In the genomic region with DNA sequence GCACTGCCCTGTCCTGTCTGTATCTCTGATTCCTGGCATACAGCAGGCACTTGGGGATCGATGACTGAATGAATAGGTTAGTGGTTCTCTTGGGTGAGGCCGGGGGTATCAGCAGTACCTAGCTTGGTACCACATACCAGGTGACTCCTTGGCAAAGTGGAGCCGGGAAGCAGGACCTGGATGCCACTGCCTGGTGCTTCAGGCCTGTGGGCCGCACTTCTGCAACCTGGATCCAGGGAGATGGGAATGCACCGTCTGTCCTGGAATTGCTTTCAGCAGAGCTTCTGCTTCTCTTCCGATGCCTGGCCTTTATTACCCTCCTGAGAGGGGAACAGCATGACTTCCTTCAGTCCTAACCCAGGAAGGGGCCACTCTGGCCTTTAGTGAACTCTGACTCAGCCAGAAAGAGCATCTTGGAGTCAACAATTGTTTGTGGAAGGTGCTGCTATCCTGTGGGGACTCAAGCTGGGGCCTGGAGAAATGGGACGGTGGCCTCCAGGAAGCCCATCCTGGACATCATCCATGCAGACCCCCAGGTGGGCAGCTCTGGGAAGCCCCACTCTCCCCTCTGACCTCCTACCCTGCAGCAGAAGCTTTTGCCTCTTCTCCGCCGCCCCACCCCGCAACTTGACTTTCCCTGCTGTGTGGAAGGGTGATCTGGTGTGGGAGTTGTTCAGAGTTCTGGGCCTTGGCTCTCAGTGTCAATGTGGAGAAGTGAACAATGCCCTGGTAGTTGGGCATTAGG, we compare ENCODE assay signal across 12 cellular contexts. TPM values are rescaled to one million over a fixed set of nuclear protein-coding genes. Genes with fewer than 3 reads are reported as not detected.
A peak's percentile ranks its signal among the peaks of the same experiment; 100 is the strongest.
DNase-seq lines count a peak whose midpoint lies in the region; ATAC-seq and TF ChIP-seq lines count a peak whose summit lies in the region.
"Had no signal": no experiment of that assay in that cellular context is flagged by ENCODE, and none has a peak within 500 bp of the region (broad histone marks: within the 10 kb centered on the region; RNA-seq: fewer than 3 reads in every experiment).

No MANE protein-coding gene starts in this region.

- H3K36me3 ChIP-seq in H7 (replicated peaks; ENCODE audit: control insufficient read depth, insufficient read depth, low read length) (no peaks in the 10 kb centered on the region), OCI-LY7 (ENCODE audit: insufficient read depth, low read length) (no peaks in the 10 kb centered on the region)
- H3K36me3 ChIP-seq in naive thymus-derived CD4-positive, alpha-beta T cell (ENCODE audit: control insufficient read depth in 2 of 3, insufficient read depth in 3 of 3, low read length in 3 of 3): no peaks in the 10 kb centered on the region

- peaks cover 13% of the 10 kb centered on the region for H3K27me3 ChIP-seq in H7 (ENCODE audit: control insufficient read depth, insufficient read depth, low read length)
- H3K27me3 ChIP-seq in naive thymus-derived CD4-positive, alpha-beta T cell (ENCODE audit: control insufficient read depth in 2 of 2, insufficient read depth in 2 of 2, low read length in 2 of 2): no peaks in the 10 kb centered on the region
- H3K27me3 ChIP-seq: gastroesophageal sphincter had no signal

- intact Hi-C loops in naive thymus-derived CD4-positive, alpha-beta T cell (cut with micrococcal nuclease): no loop called here
- intact Hi-C loops in MCF 10A (cut with micrococcal nuclease): no loop called here
- intact Hi-C loops in OCI-LY7 (cut with micrococcal nuclease; ENCODE audit: unreplicated experiment): no loop called here

- DNase-seq in CD1c-positive myeloid dendritic cell (ENCODE audit: extremely low spot score) (peak; percentile 60), H7 (peak; percentile 19), MCF 10A (ENCODE audit: unreplicated experiment) (no peak), OCI-LY7 (ENCODE audit: low spot score) (no peak)
- DNase-seq in naive thymus-derived CD4-positive, alpha-beta T cell: no peak
- DNase-seq: activated gamma-delta T cell treated with Interleukin-2 at 50 U/mL for 16 hours, cortex of kidney, PC-3 had no signal

- BruUV-seq in MCF 10A (replicated peaks; lab: Mats Ljungman, UMichigan): no TSS peak
- no TSS peak for BruUV-seq in OCI-LY7 (replicated peaks; lab: Mats Ljungman, UMichigan)

- no peaks in the 10 kb centered on the region for H3K9me3 ChIP-seq in naive thymus-derived CD4-positive, alpha-beta T cell (ENCODE audit: control insufficient read depth in 2 of 3, low read length in 3 of 3)
- H3K9me3 ChIP-seq in OCI-LY7 (ENCODE audit: low read length): no peaks in the 10 kb centered on the region
- H3K9me3 ChIP-seq: gastroesophageal sphincter had no signal

- no peaks in the 10 kb centered on the region for H3K27me3 Mint-ChIP-seq in activated naive CD8-positive, alpha-beta T cell
- no peaks in the 10 kb centered on the region for H3K27me3 Mint-ChIP-seq in naive thymus-derived CD4-positive, alpha-beta T cell
- no peaks in the 10 kb centered on the region for H3K27me3 Mint-ChIP-seq in MCF 10A (ENCODE audit: insufficient read depth, unreplicated experiment)

- H3K9me2 ChIP-seq in OCI-LY7 (ENCODE audit: insufficient read depth, low read length): no peaks in the 10 kb centered on the region

- H3K4me1 Mint-ChIP-seq in activated naive CD8-positive, alpha-beta T cell (ENCODE audit: low read depth): peaks cover 88% of the 10 kb centered on the region
- peaks cover 71 to 99% (median 96%) of the 10 kb centered on the region in 7 donors for H3K4me1 Mint-ChIP-seq in naive thymus-derived CD4-positive, alpha-beta T cell
- H3K4me1 Mint-ChIP-seq in MCF 10A (ENCODE audit: insufficient read depth, unreplicated experiment): peaks cover 48% of the 10 kb centered on the region

- H2AFZ ChIP-seq in OCI-LY7 (ENCODE audit: low read length): no peak overlapping the region

- peaks cover 88 to 89% of the 10 kb centered on the region in 2 donors for H3K4me1 ChIP-seq in naive thymus-derived CD4-positive, alpha-beta T cell (ENCODE audit: control insufficient read depth in 2 of 2, insufficient read depth in 2 of 2, low read length in 2 of 2)
- H3K4me1 ChIP-seq in OCI-LY7 (ENCODE audit: insufficient read depth, low read length, poor library complexity, severe bottlenecking): peaks cover 34% of the 10 kb centered on the region

- no peak overlapping the region for H3K4me3 ChIP-seq in H7 (ENCODE audit: insufficient read depth, low read depth, low read length)
- H3K4me3 ChIP-seq in naive thymus-derived CD4-positive, alpha-beta T cell (ENCODE audit: low read length): no peak overlapping the region
- no peak overlapping the region for H3K4me3 ChIP-seq in OCI-LY7 (ENCODE audit: low read depth, low read length, poor library complexity, severe bottlenecking)
- H3K4me3 ChIP-seq: gastroesophageal sphincter had no signal

- no peaks in the 10 kb centered on the region for H3K9me3 Mint-ChIP-seq in activated naive CD8-positive, alpha-beta T cell (ENCODE audit: low read depth)
- no peaks in the 10 kb centered on the region for H3K9me3 Mint-ChIP-seq in naive thymus-derived CD4-positive, alpha-beta T cell
- no peaks in the 10 kb centered on the region for H3K9me3 Mint-ChIP-seq in MCF 10A (ENCODE audit: unreplicated experiment)

- H3K27ac Mint-ChIP-seq in activated naive CD8-positive, alpha-beta T cell: peak overlapping the region; percentile 94
- H3K27ac Mint-ChIP-seq in naive thymus-derived CD4-positive, alpha-beta T cell: peak overlapping the region in 7 of 9 donors; percentile 33 to 88 (median 82)
- no peak overlapping the region for H3K27ac Mint-ChIP-seq in MCF 10A (ENCODE audit: low read depth, unreplicated experiment)

- TF ChIP-seq CTCF in MCF 10A (IDR thresholded peaks at IDR 0.05; ENCODE audit: unreplicated experiment) (no peak), OCI-LY7 (conservative IDR thresholded peaks at IDR 0.05; ENCODE audit: low read length) (no peak)

- H4K20me1 ChIP-seq in OCI-LY7 (ENCODE audit: insufficient read depth, low read length): no peaks in the 10 kb centered on the region

- ATAC-seq in naive thymus-derived CD4-positive, alpha-beta T cell: no peak
- ATAC-seq in HG03460 (IDR thresholded peaks at IDR 0.05; ENCODE audit: unreplicated experiment) (no peak), HG02840 (IDR thresholded peaks at IDR 0.05; ENCODE audit: low FRiP score, unreplicated experiment) (no peak)
- ATAC-seq: gastroesophageal sphincter, PC-3 had no signal

- POLR2A ChIA-PET in naive thymus-derived CD4-positive, alpha-beta T cell (lab: Charles Lee): interaction anchor here (1.1 to 2.4 kb wide), 6 partner anchors 12 to 41 kb away, joined by 4 to 20 read pairs (median 12); no protein-coding TSS in a partner anchor
- POLR2A ChIA-PET in MCF 10A (lab: Yijun Ruan, JAX): interaction anchor here (0.6 to 1.2 kb wide), 2 partner anchors 30 to 299 kb away, joined by 3 read pairs; no protein-coding TSS in a partner anchor
- POLR2A ChIA-PET in OCI-LY7 (lab: Charles Lee): interaction anchor here (0.6 kb wide), 1 partner anchor 42 kb away, joined by 3 read pairs; no protein-coding TSS in a partner anchor

- CTCF ChIA-PET in naive thymus-derived CD4-positive, alpha-beta T cell (lab: Charles Lee): interaction anchor here (0.6 to 2.7 kb wide), 4 partner anchors 15 to 241 kb away, joined by 3 to 15 read pairs (median 7); no protein-coding TSS in a partner anchor
- CTCF ChIA-PET in MCF 10A (lab: Yijun Ruan, JAX) (interaction anchor here (0.9 to 2.6 kb wide), 6 partner anchors 13 to 538 kb away, joined by 3 to 21 read pairs (median 5); no protein-coding TSS in a partner anchor), OCI-LY7 (lab: Charles Lee; ENCODE audit: unreplicated experiment) (no interaction called here)

- H3K4me3 Mint-ChIP-seq in activated naive CD8-positive, alpha-beta T cell: peak overlapping the region; percentile 97
- peak overlapping the region in 6 of 10 donors; percentile 3 to 92 (median 85) for H3K4me3 Mint-ChIP-seq in naive thymus-derived CD4-positive, alpha-beta T cell
- H3K4me3 Mint-ChIP-seq in MCF 10A (ENCODE audit: unreplicated experiment): no peak overlapping the region

- peaks cover 25% of the 10 kb centered on the region for H3K36me3 Mint-ChIP-seq in activated naive CD8-positive, alpha-beta T cell
- H3K36me3 Mint-ChIP-seq in naive thymus-derived CD4-positive, alpha-beta T cell: peaks cover 0 to 55% (median 0%) of the 10 kb centered on the region in 5 donors
- H3K36me3 Mint-ChIP-seq in MCF 10A (ENCODE audit: insufficient read depth, unreplicated experiment): no peaks in the 10 kb centered on the region

- H3K4me2 ChIP-seq in OCI-LY7 (ENCODE audit: low read length): no peak overlapping the region

- no peak overlapping the region for H3K27ac ChIP-seq in naive thymus-derived CD4-positive, alpha-beta T cell (ENCODE audit: low read depth, low read length)
- H3K27ac ChIP-seq in OCI-LY7 (ENCODE audit: low read depth, low read length, poor library complexity, severe bottlenecking): no peak overlapping the region

- H3K79me2 ChIP-seq in OCI-LY7 (ENCODE audit: insufficient read depth, low read depth, low read length): no peaks in the 10 kb centered on the region

RNA-seq across cellular contexts. Expression of gene CD82, which starts 5.1 kb away (rescaled TPM):
- 1.3 and 2.5 TPM in 2 replicates for total RNA-seq in H7 (2014; rRNA removed; shearing (Covaris generic))
- 100 to 1,000 TPM in 1 of 5 experiments, 10 to 100 TPM in 4; 37.0 to 319 (median 57.2) TPM for total RNA-seq in naive thymus-derived CD4-positive, alpha-beta T cell
- polyA plus RNA-seq in naive thymus-derived CD4-positive, alpha-beta T cell: 10 to 100 TPM; 36.4 to 63.1 TPM
- total RNA-seq in MCF 10A (2022) (50.9 and 114 TPM in 2 replicates), OCI-LY7 (2022) (3.4 and 6.4 TPM in 2 replicates)
- 1.2 and 1.8 TPM in 2 replicates for total RNA-seq in OCI-LY7 (2014; rRNA removed; shearing (Covaris generic))

Comparison
In these comparisons a context has a peak if more than half of its experiments do, and no peak if none do; other contexts are left out.
1. DNase-seq: peak in CD1c-positive myeloid dendritic cell (single experiment) and H7 (single experiment); none in naive thymus-derived CD4-positive, alpha-beta T cell (0 of 9), MCF 10A (single experiment) and OCI-LY7 (single experiment).